Comparison of ENCODE assay signal across 20 cellular contexts in genomic region chr10:25530306-25530705, GRCh38.
"Had no signal": no experiment of that assay in that cellular context is flagged by ENCODE, and none has a peak within 500 bp of the region (broad histone marks: within the 10 kb centered on the region; RNA-seq: fewer than 3 reads in every experiment).

No MANE protein-coding gene starts in this region.

- H3K4me1 Mint-ChIP-seq: memory B cell, natural killer cell had no signal

- H3K36me3 Mint-ChIP-seq: memory B cell, mesothelial cell of epicardium, natural killer cell, type B pancreatic cell had no signal

- H3K27me3 Mint-ChIP-seq: dendritic cell treated with granulocyte-macrophage colony-stimulating factor and Interleukin-4, amounts not matched to agents 40 ng/mL and 50 ng/mL, for 4 days; effector memory CD8-positive, alpha-beta T cell; memory B cell; progenitor cell of endocrine pancreas; type B pancreatic cell had no signal

- H3K36me3 ChIP-seq: esophagus squamous epithelium, gastroesophageal sphincter, left ventricle myocardium inferior, lower lobe of right lung, pancreas, uterus had no signal

- H3K4me3 Mint-ChIP-seq: dendritic cell treated with granulocyte-macrophage colony-stimulating factor and Interleukin-4, amounts not matched to agents 40 ng/mL and 50 ng/mL, for 4 days; effector memory CD8-positive, alpha-beta T cell; memory B cell; mesothelial cell of epicardium; natural killer cell; type B pancreatic cell had no signal

- H3K4me1 ChIP-seq: esophagus squamous epithelium, gastroesophageal sphincter, left ventricle myocardium inferior, lower lobe of right lung, pancreas, uterus had no signal

- H3K27ac Mint-ChIP-seq: dendritic cell treated with granulocyte-macrophage colony-stimulating factor and Interleukin-4, amounts not matched to agents 40 ng/mL and 50 ng/mL, for 4 days; effector memory CD8-positive, alpha-beta T cell; memory B cell; mesothelial cell of epicardium; natural killer cell; progenitor cell of endocrine pancreas; type B pancreatic cell had no signal

- H3K9me3 Mint-ChIP-seq: memory B cell, type B pancreatic cell had no signal

- ATAC-seq: effector memory CD8-positive, alpha-beta T cell; gastroesophageal sphincter; lower lobe of right lung; natural killer cell; right cardiac atrium had no signal

- H3K9me3 ChIP-seq: esophagus squamous epithelium, gastroesophageal sphincter, left ventricle myocardium inferior, lower lobe of right lung, pancreas, uterus had no signal

- H3K27me3 ChIP-seq: esophagus squamous epithelium, gastroesophageal sphincter, pancreas, uterus had no signal

- DNase-seq: effector memory CD8-positive, alpha-beta T cell; esophagus squamous epithelium; foreskin fibroblast; glutamatergic neuron; left ventricle myocardium inferior; lower lobe of right lung; natural killer cell; occipital lobe; pancreas; right cardiac atrium; small intestine; stimulated activated CD4-positive, alpha-beta T cell treated with anti-CD3 and anti-CD28 coated beads, Interleukin-12 subunit alpha, Interleukin-12 subunit beta, amount 100 ng/mL, for 4 hours; stimulated activated naive CD4-positive, alpha-beta T cell treated with Interleukin-2 at 50 U/mL for 16 hours; uterus had no signal

- H3K27ac ChIP-seq: esophagus squamous epithelium, gastroesophageal sphincter, left ventricle myocardium inferior, lower lobe of right lung, pancreas, uterus had no signal

- H3K4me3 ChIP-seq: esophagus squamous epithelium, gastroesophageal sphincter, left ventricle myocardium inferior, lower lobe of right lung, pancreas, uterus had no signal
